In the genomic region with DNA sequence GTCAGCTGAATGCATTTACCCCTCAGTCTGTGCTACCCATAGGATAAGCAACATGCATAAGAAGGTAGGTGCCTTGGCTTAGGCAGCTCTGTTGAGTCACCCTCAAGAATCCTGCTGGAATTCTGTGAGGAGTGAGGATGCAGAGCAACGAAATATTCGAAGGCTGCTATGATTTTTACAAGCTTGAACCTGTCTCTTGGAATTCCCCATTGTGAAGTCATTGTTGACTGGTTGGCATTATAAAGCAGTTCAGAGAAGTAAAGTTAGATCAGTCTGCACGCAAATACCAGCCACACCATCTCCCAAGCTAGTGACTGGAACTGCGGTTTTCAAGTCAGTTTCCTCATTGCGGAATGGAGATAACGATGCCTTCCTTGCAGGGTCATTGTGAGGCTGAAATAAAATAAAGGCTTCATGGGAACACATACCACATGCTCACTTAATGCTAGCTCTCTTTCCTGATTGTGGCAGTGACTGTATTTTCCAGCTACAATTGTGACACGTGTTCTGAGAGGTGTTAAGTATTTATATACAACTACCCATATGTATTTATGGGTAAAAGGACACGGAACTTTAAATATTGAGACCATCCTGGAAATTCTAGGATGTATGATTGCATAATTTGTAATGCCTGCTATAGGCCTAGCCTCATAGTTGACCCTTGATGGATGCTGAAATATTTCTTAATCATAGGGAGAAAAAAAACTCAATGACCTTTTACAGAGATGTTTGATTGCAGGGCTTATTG, we compare ENCODE assay signal across 9 cellular contexts.
A peak's percentile ranks its signal among the peaks of the same experiment; 100 is the strongest.
DNase-seq lines count a peak whose midpoint lies in the region; ATAC-seq and TF ChIP-seq lines count a peak whose summit lies in the region.
"Had no signal": no experiment of that assay in that cellular context is flagged by ENCODE, and none has a peak within 500 bp of the region (broad histone marks: within the 10 kb centered on the region; RNA-seq: fewer than 3 reads in every experiment).

No MANE protein-coding gene starts in this region.

- H3K9me3 ChIP-seq in left lung = no peaks in the 10 kb centered on the region

- H3K27me3 ChIP-seq in left lung = no peaks in the 10 kb centered on the region

- peak; percentile 89 for DNase-seq in CMK (ENCODE audit: low read depth)
- DNase-seq in SKM-1 treated with dmso at 0.1 percent for 144 hours (lab: John Stamatoyannopoulos, UW; ENCODE audit: unreplicated experiment) = peak; percentile 69
- DNase-seq in left lung = no peak
- no peak for DNase-seq in GM19240 (ENCODE audit: insufficient read length, low spot score)
- DNase-seq in NCI-H128 (lab: John Stamatoyannopoulos, UW; ENCODE audit: unreplicated experiment) = no peak
- no peak for DNase-seq in NCI-H2081 (lab: John Stamatoyannopoulos, UW)
- DNase-seq in NCI-H1417 (lab: John Stamatoyannopoulos, UW) = no peak
- DNase-seq: activated T-cell treated with anti-CD3 and anti-CD28 coated beads, Interleukin-2, amount 50 U/mL, for 4 hours had no signal

- no peaks in the 10 kb centered on the region for H3K36me3 ChIP-seq in left lung

- peak; percentile 33 for ATAC-seq in HG03060 (IDR thresholded peaks at IDR 0.05; ENCODE audit: low read depth, unreplicated experiment)
- peak; percentile 53 for ATAC-seq in left lung

- H3K4me3 ChIP-seq in left lung = no peak overlapping the region

- H3K27ac ChIP-seq in left lung = peak overlapping the region in 1 of 2 donors; percentile 70

- intact Hi-C loops in left lung (cut with DNase I) = no loop called here

- no peak for TF ChIP-seq CTCF in left lung (IDR thresholded peaks at IDR 0.05)

- H3K4me1 ChIP-seq in left lung = peaks cover 6 to 88% of the 10 kb centered on the region in 2 donors

Comparison
In these comparisons a context has a peak if more than half of its experiments do, and no peak if none do; other contexts are left out.
1. DNase-seq: peak in CMK (single experiment) and SKM-1 treated with dmso at 0.1 percent for 144 hours (single experiment); none in left lung (0 of 2), GM19240 (single experiment), NCI-H128 (single experiment), NCI-H2081 (0 of 2) and NCI-H1417 (0 of 3).